21 cellular contexts compared by ENCODE assay signal in genomic region chr20:12936020-12936419, GRCh38.
DNase-seq lines count a peak whose midpoint lies in the region; ATAC-seq and TF ChIP-seq lines count a peak whose summit lies in the region.
"Had no signal": no experiment of that assay in that cellular context is flagged by ENCODE, and none has a peak within 500 bp of the region (broad histone marks: within the 10 kb centered on the region; RNA-seq: fewer than 3 reads in every experiment).

No MANE protein-coding gene starts in this region.

- no peaks in the 10 kb centered on the region for H4K20me1 ChIP-seq in IMR-90 (ENCODE audit: insufficient read depth, low read length)

- H3K4me2 ChIP-seq in IMR-90 (ENCODE audit: low read depth, low read length): no peak overlapping the region

- H2AK5ac ChIP-seq in IMR-90 (ENCODE audit: low read depth, low read length): peak overlapping the region; percentile 16; the same call in 1 of the 2 replicates

- TF ChIP-seq CTCF in IMR-90 (conservative IDR thresholded peaks at IDR 0.05; ENCODE audit: low read depth, low read length): no peak
- no peak for TF ChIP-seq CTCF in WTC11 (IDR thresholded peaks at IDR 0.05)
- TF ChIP-seq CTCF in osteocyte (IDR thresholded peaks at IDR 0.05): no peak

- no peak overlapping the region for H2AK9ac ChIP-seq in IMR-90 (replicated peaks; ENCODE audit: low read depth, low read length, poor library complexity)

- H3K27me3 ChIP-seq in IMR-90 (ENCODE audit: control insufficient read depth, insufficient read depth, low read length): no peaks in the 10 kb centered on the region
- H3K27me3 ChIP-seq: esophagus squamous epithelium, testis had no signal

- no peak overlapping the region for H2BK5ac ChIP-seq in IMR-90 (ENCODE audit: low read depth, low read length, poor library complexity, severe bottlenecking)

- TF ChIP-seq RAD21 in IMR-90 (IDR thresholded peaks at IDR 0.05; ENCODE audit: low read length): no peak

- H3K27ac ChIP-seq in IMR-90 (ENCODE audit: insufficient read depth, low read length): no peak overlapping the region
- H3K27ac ChIP-seq: esophagus squamous epithelium, GM23248, testis had no signal

- H3K27me3 Mint-ChIP-seq in WTC11 (ENCODE audit: low read depth) (no peaks in the 10 kb centered on the region; the same call in 1 of the 2 replicates), osteocyte (ENCODE audit: unreplicated experiment) (no peaks in the 10 kb centered on the region)
- no peaks in the 10 kb centered on the region for H3K27me3 Mint-ChIP-seq in natural killer cell treated with Interleukin-12 subunit alpha and Interleukin-12 subunit beta and Interleukin-15 and Interleukin-18, amount 100 ng/mL, for 72 hours
- H3K27me3 Mint-ChIP-seq: activated naive CD8-positive, alpha-beta T cell treated with anti-CD3 and anti-CD28 coated beads for 36 hours; effector memory CD8-positive, alpha-beta T cell had no signal

- H4K5ac ChIP-seq in IMR-90 (ENCODE audit: low read depth, low read length): no peak overlapping the region

- H4K91ac ChIP-seq in IMR-90 (ENCODE audit: insufficient read depth, low read depth, low read length): no peak overlapping the region

- H3K9me3 Mint-ChIP-seq in WTC11 (0 out of 2 replicates have a peak, but pooled peaks cover 3% of the 10 kb centered on the region), osteocyte (ENCODE audit: unreplicated experiment) (no peaks in the 10 kb centered on the region)
- no peaks in the 10 kb centered on the region for H3K9me3 Mint-ChIP-seq in natural killer cell treated with Interleukin-12 subunit alpha and Interleukin-12 subunit beta and Interleukin-15 and Interleukin-18, amount 100 ng/mL, for 72 hours
- H3K9me3 Mint-ChIP-seq: activated naive CD8-positive, alpha-beta T cell treated with anti-CD3 and anti-CD28 coated beads for 36 hours; natural killer cell; stimulated activated naive B cell treated with anti-CD40 and anti-IgM and Interleukin-4, amounts not matched to agents 10 μg/mL and 1 μg/mL and 100 μg/mL, for 72 hours had no signal

- WGBS in IMR-90 (ENCODE audit: extremely low coverage in 2 of 2, insufficient read length in 1 of 2), 2 experiments: 100% methylated on average over 1 of the region's 5 CpGs; no CpG with 5 or more reads in 1 of the 2 experiments

- BruUV-seq in IMR-90 (replicated peaks; lab: Mats Ljungman, UMichigan): no TSS peak

- no peak overlapping the region for H2BK20ac ChIP-seq in IMR-90 (ENCODE audit: low read depth, low read length)

- H3K36me3 ChIP-seq in IMR-90 (ENCODE audit: control insufficient read depth, insufficient read depth, low read length): no peaks in the 10 kb centered on the region
- H3K36me3 ChIP-seq: esophagus squamous epithelium had no signal

- in situ Hi-C loops in IMR-90 (cut with MboI; ENCODE audit: low sequenced_read_pairs): no loop called here

- no peak overlapping the region for H3K23ac ChIP-seq in IMR-90 (ENCODE audit: low read depth, low read length)

- H3K14ac ChIP-seq in IMR-90 (replicated peaks; ENCODE audit: low read depth, low read length): no peak overlapping the region

- POLR2A ChIA-PET in IMR-90 (lab: Charles Lee; ENCODE audit: unreplicated experiment): no interaction called here
- POLR2A ChIA-PET in WTC11 (lab: Charles Lee): interaction anchor here (0.6 kb wide), 1 partner anchor 613 kb away, joined by 3 read pairs; no protein-coding TSS in a partner anchor

- H3K4me3 Mint-ChIP-seq in WTC11 (no peak overlapping the region), osteocyte (ENCODE audit: unreplicated experiment) (no peak overlapping the region)
- H3K4me3 Mint-ChIP-seq in natural killer cell treated with Interleukin-12 subunit alpha and Interleukin-12 subunit beta and Interleukin-15 and Interleukin-18, amount 100 ng/mL, for 72 hours: no peak overlapping the region
- H3K4me3 Mint-ChIP-seq: activated CD8-positive, alpha-beta memory T cell treated with anti-CD3 and anti-CD28 coated beads, Interleukin-2, amount 10 ng/mL, durations not matched to agents 7 days and 5 days; activated naive CD8-positive, alpha-beta T cell treated with anti-CD3 and anti-CD28 coated beads for 36 hours; effector memory CD8-positive, alpha-beta T cell; natural killer cell; stimulated activated naive B cell treated with anti-CD40 and anti-IgM and Interleukin-4, amounts not matched to agents 10 μg/mL and 1 μg/mL and 100 μg/mL, for 72 hours had no signal

- H3K4me1 ChIP-seq in IMR-90 (ENCODE audit: control insufficient read depth, insufficient read depth, low read length): no peaks in the 10 kb centered on the region; the same call in 1 of the 2 replicates
- H3K4me1 ChIP-seq: esophagus squamous epithelium, testis had no signal

- no peak overlapping the region for H3K9ac ChIP-seq in IMR-90 (ENCODE audit: low read depth, low read length)
- H3K9ac ChIP-seq: GM23248 had no signal

- no peak for TF ChIP-seq POLR2A in IMR-90 (IDR thresholded peaks at IDR 0.05; ENCODE audit: low read depth, low read length)

- no peak overlapping the region for H2BK120ac ChIP-seq in IMR-90 (ENCODE audit: low read depth, low read length)

- H3K56ac ChIP-seq in IMR-90 (ENCODE audit: extremely low read depth, insufficient read depth, low read length): no peak overlapping the region

- no peak overlapping the region for H3K4ac ChIP-seq in IMR-90 (ENCODE audit: low read depth, low read length)

- H3K27ac Mint-ChIP-seq in WTC11: no peak overlapping the region; the same call in 1 of the 2 replicates
- peak overlapping the region; percentile 53 for H3K27ac Mint-ChIP-seq in osteocyte (ENCODE audit: unreplicated experiment)
- H3K27ac Mint-ChIP-seq in natural killer cell treated with Interleukin-12 subunit alpha and Interleukin-12 subunit beta and Interleukin-15 and Interleukin-18, amount 100 ng/mL, for 72 hours: no peak overlapping the region
- H3K27ac Mint-ChIP-seq: activated CD8-positive, alpha-beta memory T cell treated with anti-CD3 and anti-CD28 coated beads, Interleukin-2, amount 10 ng/mL, durations not matched to agents 7 days and 5 days; activated naive CD8-positive, alpha-beta T cell treated with anti-CD3 and anti-CD28 coated beads for 36 hours; effector memory CD8-positive, alpha-beta T cell; stimulated activated naive B cell treated with anti-CD40 and anti-IgM and Interleukin-4, amounts not matched to agents 10 μg/mL and 1 μg/mL and 100 μg/mL, for 72 hours had no signal

- no peak overlapping the region for H3K18ac ChIP-seq in IMR-90 (ENCODE audit: low read depth, low read length)

- DNase-seq in NCI-H524 (lab: John Stamatoyannopoulos, UW) (peak; percentile 17 to 52), NCI-H524 treated with DMSO at 0.1 percent for 48 hours (lab: John Stamatoyannopoulos, UW) (no peak), IMR-90 (no peak), WTC11 (ENCODE audit: low spot score) (peak; percentile 47), osteocyte (ENCODE audit: extremely low spot score, unreplicated experiment) (no peak), Right ventricle myocardium superior (no peak)
- DNase-seq in natural killer cell treated with Interleukin-12 subunit alpha and Interleukin-12 subunit beta and Interleukin-15 and Interleukin-18, amount 100 ng/mL, for 72 hours (ENCODE audit: low spot score): no peak
- DNase-seq in stimulated activated CD4-positive, alpha-beta T cell treated with anti-CD3 and anti-CD28 coated beads, Interleukin-4, amount 100 ng/mL, for 24 hours: no peak
- DNase-seq: ACHN; activated CD8-positive, alpha-beta memory T cell treated with anti-CD3 and anti-CD28 coated beads, Interleukin-2, amount 10 ng/mL, durations not matched to agents 7 days and 5 days; activated naive CD8-positive, alpha-beta T cell treated with anti-CD3 and anti-CD28 coated beads for 36 hours; C1 segment of cervical spinal cord; effector memory CD8-positive, alpha-beta T cell; esophagus squamous epithelium; GM23248; natural killer cell; NCI-H1436; NCI-H226; stimulated activated naive B cell treated with anti-CD40 and anti-IgM and Interleukin-4, amounts not matched to agents 10 μg/mL and 1 μg/mL and 100 μg/mL, for 72 hours; SW 1271; testis had no signal

- intact Hi-C loops in IMR-90 (cut with micrococcal nuclease): no loop called here
- intact Hi-C loops in Right ventricle myocardium superior (cut with DNase I): no loop called here

- no peaks in the 10 kb centered on the region for H3K9me1 ChIP-seq in IMR-90 (ENCODE audit: insufficient read depth, low read length)

- H3K36me3 Mint-ChIP-seq in WTC11 (no peaks in the 10 kb centered on the region), osteocyte (ENCODE audit: unreplicated experiment) (no peaks in the 10 kb centered on the region)
- H3K36me3 Mint-ChIP-seq in natural killer cell treated with Interleukin-12 subunit alpha and Interleukin-12 subunit beta and Interleukin-15 and Interleukin-18, amount 100 ng/mL, for 72 hours: no peaks in the 10 kb centered on the region
- H3K36me3 Mint-ChIP-seq: activated CD8-positive, alpha-beta memory T cell treated with anti-CD3 and anti-CD28 coated beads, Interleukin-2, amount 10 ng/mL, durations not matched to agents 7 days and 5 days; activated naive CD8-positive, alpha-beta T cell treated with anti-CD3 and anti-CD28 coated beads for 36 hours; natural killer cell; stimulated activated naive B cell treated with anti-CD40 and anti-IgM and Interleukin-4, amounts not matched to agents 10 μg/mL and 1 μg/mL and 100 μg/mL, for 72 hours had no signal

- H3K9me3 ChIP-seq in IMR-90 (ENCODE audit: control insufficient read depth, insufficient read depth, low read length): no peaks in the 10 kb centered on the region
- H3K9me3 ChIP-seq: esophagus squamous epithelium, testis had no signal

- CTCF ChIA-PET in IMR-90 (lab: Yijun Ruan, JAX): interaction anchor here (1.7 kb wide), 1 partner anchor 11 kb away, joined by 6 read pairs; no protein-coding TSS in a partner anchor
- CTCF ChIA-PET in WTC11 (lab: Charles Lee): interaction anchor here (0.7 to 1.8 kb wide), 3 partner anchors 11 to 366 kb away, joined by 3 to 6 read pairs (median 3); no protein-coding TSS in a partner anchor

- no peaks in the 10 kb centered on the region for H3K79me1 ChIP-seq in IMR-90 (ENCODE audit: low read depth in 1 of 2, low read length in 2 of 2)

- H2AFZ ChIP-seq in IMR-90 (replicated peaks; ENCODE audit: low read length, poor library complexity): peak overlapping the region; percentile 37
- H2AFZ ChIP-seq: GM23248 had no signal

- no peak for ATAC-seq in IMR-90 (ENCODE audit: low read depth)
- ATAC-seq in WTC11: peak; percentile 94
- no peak for ATAC-seq in natural killer cell treated with Interleukin-12 subunit alpha and Interleukin-12 subunit beta and Interleukin-15 and Interleukin-18, amount 100 ng/mL, for 72 hours
- ATAC-seq in Right ventricle myocardium superior (ENCODE audit: poor library complexity): no peak
- ATAC-seq: activated CD8-positive, alpha-beta memory T cell treated with anti-CD3 and anti-CD28 coated beads, Interleukin-2, amount 10 ng/mL, durations not matched to agents 7 days and 5 days; effector memory CD8-positive, alpha-beta T cell; natural killer cell; stimulated activated naive B cell treated with anti-CD40 and anti-IgM and Interleukin-4, amounts not matched to agents 10 μg/mL and 1 μg/mL and 100 μg/mL, for 72 hours had no signal

- H3K4me3 ChIP-seq in IMR-90 (ENCODE audit: insufficient read depth, low read depth, low read length): no peak overlapping the region
- H3K4me3 ChIP-seq: esophagus squamous epithelium, GM23248, testis had no signal

- H3K4me1 Mint-ChIP-seq in WTC11: peaks cover 5% of the 10 kb centered on the region
- H3K4me1 Mint-ChIP-seq in osteocyte (ENCODE audit: unreplicated experiment): peaks cover 9% of the 10 kb centered on the region
- peaks cover 7 to 8% of the 10 kb centered on the region in 2 donors for H3K4me1 Mint-ChIP-seq in natural killer cell treated with Interleukin-12 subunit alpha and Interleukin-12 subunit beta and Interleukin-15 and Interleukin-18, amount 100 ng/mL, for 72 hours (ENCODE audit: low read depth in 2 of 2)
- H3K4me1 Mint-ChIP-seq: activated CD8-positive, alpha-beta memory T cell treated with anti-CD3 and anti-CD28 coated beads, Interleukin-2, amount 10 ng/mL, durations not matched to agents 7 days and 5 days; activated naive CD8-positive, alpha-beta T cell treated with anti-CD3 and anti-CD28 coated beads for 36 hours; stimulated activated naive B cell treated with anti-CD40 and anti-IgM and Interleukin-4, amounts not matched to agents 10 μg/mL and 1 μg/mL and 100 μg/mL, for 72 hours had no signal

- dilution Hi-C loops in IMR-90 (cut with HindIII; ENCODE audit: low sequenced_read_pairs, unreplicated experiment): no loop called here

- no peak overlapping the region for H4K8ac ChIP-seq in IMR-90 (ENCODE audit: low read depth in 2 of 2, low read length in 2 of 2)

- H2BK15ac ChIP-seq in IMR-90 (ENCODE audit: low read depth, low read length): no peak overlapping the region

Comparison
In these comparisons a context has a peak if more than half of its experiments do, and no peak if none do; other contexts are left out.
1. DNase-seq: peak in NCI-H524 (2 of 2) and WTC11 (single experiment); none in NCI-H524 treated with DMSO at 0.1 percent for 48 hours (single experiment), IMR-90 (single experiment), osteocyte (single experiment), natural killer cell treated with Interleukin-12 subunit alpha and Interleukin-12 subunit beta and Interleukin-15 and Interleukin-18, amount 100 ng/mL, for 72 hours (single experiment), Right ventricle myocardium superior (single experiment) and stimulated activated CD4-positive, alpha-beta T cell treated with anti-CD3 and anti-CD28 coated beads, Interleukin-4, amount 100 ng/mL, for 24 hours (single experiment).